In the genomic region with DNA sequence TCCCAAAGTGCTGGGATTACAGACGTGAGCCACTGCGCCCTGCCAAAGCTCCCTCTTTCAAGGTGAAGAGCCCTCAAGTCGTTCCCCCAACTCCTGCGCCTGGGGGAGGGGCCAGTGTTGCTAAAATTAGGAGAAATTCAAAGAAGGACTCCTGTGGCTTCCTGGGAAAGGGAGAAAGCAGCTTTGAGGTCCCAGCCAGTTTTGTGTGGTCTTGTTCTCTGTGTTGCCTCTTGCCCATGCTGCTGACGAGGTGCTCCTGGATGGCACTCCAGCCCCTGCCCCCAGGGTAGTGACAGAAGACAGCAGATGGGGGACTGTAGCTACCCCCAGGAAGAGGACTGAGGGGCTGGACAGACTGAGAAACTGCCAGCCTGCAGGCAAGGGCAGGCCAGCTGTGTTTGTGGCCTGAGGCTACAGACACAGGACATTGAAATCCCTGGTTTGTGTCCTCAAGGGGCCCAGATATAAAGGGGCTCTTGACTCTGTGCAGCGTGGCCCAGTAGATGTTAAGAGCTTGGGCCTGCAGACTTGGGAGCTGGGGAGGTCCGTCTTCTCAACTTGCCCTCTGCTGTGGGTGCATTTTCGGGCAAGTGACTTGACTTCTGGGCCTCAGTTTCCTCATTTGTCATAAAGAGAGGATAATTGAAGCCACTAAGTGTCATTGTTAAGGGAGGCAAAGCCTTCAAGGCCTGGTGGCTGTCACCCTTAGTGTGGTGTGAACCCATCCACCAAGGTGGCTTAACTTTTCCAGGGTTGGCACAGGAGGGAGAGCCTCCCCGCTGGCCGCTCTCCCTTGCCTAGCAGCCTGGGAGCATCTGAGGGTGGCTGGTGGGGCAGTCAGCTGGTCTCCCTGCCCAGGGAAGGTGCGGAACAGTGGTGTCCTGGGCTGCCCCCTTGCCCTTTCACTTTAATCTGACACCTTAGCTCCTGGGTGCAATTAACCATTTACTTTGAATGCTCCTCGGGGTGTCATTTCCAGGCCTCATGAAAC, we compare ENCODE assay signal across 1 cellular context.
A peak's percentile ranks its signal among the peaks of the same experiment; 100 is the strongest.
TF ChIP-seq lines count a peak whose summit lies in the region.

No MANE protein-coding gene starts in this region.

TF ChIP-seq in H1, 55 proteins besides CTCF, POLR2A, EP300 and RAD21:
- TF ChIP-seq KDM4A (IDR thresholded peaks at IDR 0.05; ENCODE audit: low read depth, low read length, severe bottlenecking) = no peak
- TF ChIP-seq POLR2AphosphoS5 (IDR thresholded peaks at IDR 0.05; ENCODE audit: low read depth, low read length) = 0 out of 2 replicates have a peak, but pooled peaks have one; percentile 20
